In the genomic region with DNA sequence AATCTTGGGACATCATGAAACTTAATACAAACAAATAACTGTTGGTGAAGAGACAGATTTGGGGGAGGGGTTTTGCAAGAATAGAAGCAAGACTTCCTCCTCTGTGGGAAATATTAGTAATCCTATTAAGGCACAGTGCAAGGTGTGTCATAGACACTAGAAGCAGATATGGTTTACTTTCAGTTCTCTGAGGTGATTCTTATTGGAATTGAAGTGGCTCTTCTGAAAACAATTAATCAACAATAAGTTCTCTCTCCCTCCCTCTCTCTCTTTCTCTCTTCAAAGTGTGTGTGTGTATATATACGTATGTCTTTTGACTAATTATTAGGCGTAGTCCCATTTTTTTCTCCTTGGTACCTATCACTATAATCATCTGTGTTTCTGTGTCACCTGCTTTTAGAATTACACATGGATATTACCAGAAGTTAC, we compare ENCODE assay signal across 9 cellular contexts.
DNase-seq lines count a peak whose midpoint lies in the region; ATAC-seq, FAIRE-seq and TF ChIP-seq lines count a peak whose summit lies in the region.
"Had no signal": no experiment of that assay in that cellular context is flagged by ENCODE, and none has a peak within 500 bp of the region (broad histone marks: within the 10 kb centered on the region; RNA-seq: fewer than 3 reads in every experiment).

No MANE protein-coding gene starts in this region.

- no peak overlapping the region for H3K27ac ChIP-seq in neuronal stem cell (replicated peaks; ENCODE audit: low read length)

- H3K4me3 Mint-ChIP-seq in IgD-negative memory B cell (peak overlapping the region; percentile 74 to 93 (median 81)), chondrocyte (ENCODE audit: unreplicated experiment) (peak overlapping the region; percentile 64)

- H3K9ac ChIP-seq in neuronal stem cell (ENCODE audit: low read depth, low read length, poor library complexity), result no peak overlapping the region

- H2AFZ ChIP-seq in neuronal stem cell (ENCODE audit: low read length), result peak overlapping the region; percentile 86

- no peak overlapping the region for H3K23ac ChIP-seq in neuronal stem cell (ENCODE audit: low read depth, low read length, poor library complexity)

- no peaks in the 10 kb centered on the region for H3K27me3 Mint-ChIP-seq in IgD-negative memory B cell
- H3K27me3 Mint-ChIP-seq in chondrocyte (ENCODE audit: low read depth), result no peaks in the 10 kb centered on the region

- H3K4me1 Mint-ChIP-seq in IgD-negative memory B cell (peaks cover 59 to 73% (median 67%) of the 10 kb centered on the region in 3 donors), chondrocyte (ENCODE audit: low read depth) (peaks cover 67% of the 10 kb centered on the region)

- H2BK5ac ChIP-seq in neuronal stem cell (ENCODE audit: low read length), result no peak overlapping the region

- H3K9me3 ChIP-seq in neuronal stem cell (replicated peaks in 1 of 2; ENCODE audit: control insufficient read depth in 2 of 2, insufficient read depth in 1 of 2, low read depth in 1 of 2, low read length in 2 of 2), result no peaks in the 10 kb centered on the region

- H3K18ac ChIP-seq in neuronal stem cell (ENCODE audit: low read length), result no peak overlapping the region

- no peak overlapping the region for H2BK12ac ChIP-seq in neuronal stem cell (ENCODE audit: low read length)

- H3K36me3 Mint-ChIP-seq in IgD-negative memory B cell, result peaks cover 3% of the 10 kb centered on the region
- H3K36me3 Mint-ChIP-seq in chondrocyte (ENCODE audit: low read depth), result no peaks in the 10 kb centered on the region

- no peak overlapping the region for H2BK15ac ChIP-seq in neuronal stem cell (ENCODE audit: low read length)

- no peak overlapping the region for H2AK5ac ChIP-seq in neuronal stem cell (ENCODE audit: low read depth, low read length)

- no peak overlapping the region for H4K8ac ChIP-seq in neuronal stem cell (ENCODE audit: low read depth, low read length)

- no peak for FAIRE-seq in H54 (lab: Jason Lieb, UNC)

- peak overlapping the region in 1 of 2 donors; percentile 41 for H3K4me3 ChIP-seq in neuronal stem cell (ENCODE audit: low read length in 2 of 2)

- no peak overlapping the region for H4K91ac ChIP-seq in neuronal stem cell (ENCODE audit: low read depth, low read length, poor library complexity)

- H3K4me1 ChIP-seq in neuronal stem cell (ENCODE audit: control insufficient read depth in 2 of 2, insufficient read depth in 1 of 2, low read depth in 1 of 2, low read length in 2 of 2), result peaks cover 9 to 19% of the 10 kb centered on the region in 2 donors

- no CpG with 5 or more reads among the region's 2 CpGs for WGBS in neuronal stem cell (ENCODE audit: extremely low coverage in 2 of 2, insufficient read length in 2 of 2, insufficient replicate concordance in 1 of 2), 2 donors

- H3K4ac ChIP-seq in neuronal stem cell (ENCODE audit: low read length), result no peak overlapping the region

- H3K4me2 ChIP-seq in neuronal stem cell (ENCODE audit: insufficient read depth, low read length, poor library complexity, severe bottlenecking), result no peak overlapping the region

- no peaks in the 10 kb centered on the region for H3K36me3 ChIP-seq in neuronal stem cell (replicated peaks in 1 of 2; ENCODE audit: control insufficient read depth in 2 of 2, insufficient read depth in 2 of 2, low read length in 2 of 2)

- no peak for TF ChIP-seq POLR2A in H54 (IDR thresholded peaks at IDR 0.05; ENCODE audit: low read depth, low read length)

- ATAC-seq in GM21381 (IDR thresholded peaks at IDR 0.05; ENCODE audit: unreplicated experiment), result peak; percentile 37

- H2BK120ac ChIP-seq in neuronal stem cell (ENCODE audit: low read depth, low read length), result no peak overlapping the region

- peak; percentile 62 for DNase-seq in Caki2 (ENCODE audit: low read depth)
- no peak for DNase-seq in chondrocyte (ENCODE audit: low spot score)
- DNase-seq in neuronal stem cell (ENCODE audit: low spot score), result no peak
- DNase-seq in NCI-H1092 (lab: John Stamatoyannopoulos, UW), result no peak
- no peak for DNase-seq in SIG-M5 (lab: John Stamatoyannopoulos, UW)
- DNase-seq in H54 (ENCODE audit: insufficient read length, low spot score), result no peak

- H3K79me1 ChIP-seq in neuronal stem cell (ENCODE audit: low read depth, low read length), result no peaks in the 10 kb centered on the region

- H3K27me3 ChIP-seq in neuronal stem cell (ENCODE audit: control insufficient read depth in 3 of 3, insufficient read depth in 3 of 3, low read depth in 1 of 3, low read length in 3 of 3), result no peaks in the 10 kb centered on the region

- no peak overlapping the region for H3K14ac ChIP-seq in neuronal stem cell (ENCODE audit: low read length)

- H3K9me3 Mint-ChIP-seq in IgD-negative memory B cell (no peaks in the 10 kb centered on the region), chondrocyte (ENCODE audit: low read depth) (no peaks in the 10 kb centered on the region)
- H3K9me3 Mint-ChIP-seq: neural crest cell had no signal

- no peak for TF ChIP-seq CTCF in chondrocyte (IDR thresholded peaks at IDR 0.05)

- H3K27ac Mint-ChIP-seq in IgD-negative memory B cell (peak overlapping the region; percentile 72 to 98 (median 92)), chondrocyte (ENCODE audit: unreplicated experiment) (peak overlapping the region; percentile 79)

- in situ Hi-C loops in Caki2 (cut with HindIII; ENCODE audit: low pct_unique_long_range_greater_than_20kb, low sequenced_read_pairs), result no loop called here
